In the genomic region with DNA sequence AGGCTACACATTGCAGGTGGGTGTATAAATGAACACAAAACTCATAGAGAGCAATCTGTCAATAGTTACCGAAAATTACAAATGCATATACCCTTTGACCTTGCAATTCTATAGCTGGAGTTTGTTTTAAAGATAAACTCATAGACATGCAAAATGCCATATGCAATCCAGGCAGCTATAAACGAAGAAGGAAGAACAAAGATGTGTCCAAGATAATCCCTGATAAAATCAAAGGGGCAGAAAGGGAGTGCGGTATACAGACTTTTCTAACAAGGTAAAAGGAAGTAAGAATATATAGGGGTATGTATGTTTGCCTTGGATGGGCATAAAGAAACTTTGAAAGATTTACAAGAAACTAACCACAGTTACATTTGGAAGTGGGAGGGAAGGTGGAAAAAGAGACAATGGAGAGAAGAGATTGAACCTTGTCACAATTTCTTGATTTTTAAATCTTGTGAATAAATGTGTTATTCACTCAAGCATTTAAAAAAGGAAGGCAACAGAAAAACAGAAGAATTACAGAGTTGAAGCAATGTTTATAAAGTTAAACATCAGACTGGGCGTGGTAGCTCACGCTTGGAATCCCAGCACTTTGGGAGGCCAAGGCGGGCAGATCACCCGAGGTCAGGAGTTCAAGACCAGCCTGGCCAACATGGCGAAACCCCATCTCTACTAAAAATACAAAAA, we compare ENCODE assay signal across 17 cellular contexts. TPM values are rescaled to one million over a fixed set of nuclear protein-coding genes. Genes with fewer than 3 reads are reported as not detected.
DNase-seq lines count a peak whose midpoint lies in the region; FAIRE-seq and TF ChIP-seq lines count a peak whose summit lies in the region.
"Had no signal": no experiment of that assay in that cellular context is flagged by ENCODE, and none has a peak within 500 bp of the region (broad histone marks: within the 10 kb centered on the region; RNA-seq: fewer than 3 reads in every experiment).

No MANE protein-coding gene starts in this region.

- TF ChIP-seq CTCF in CD14-positive monocyte (IDR thresholded peaks at IDR 0.05) (no peak), colonic mucosa (IDR thresholded peaks at IDR 0.05) (no peak), nephron progenitor cell (IDR thresholded peaks at IDR 0.05) (no peak), endothelial cell (IDR thresholded peaks at IDR 0.05; ENCODE audit: unreplicated experiment) (no peak)

- no peak overlapping the region for H3K9ac ChIP-seq in colonic mucosa (ENCODE audit: low read depth in 2 of 2, low read length in 2 of 2)
- H3K9ac ChIP-seq: GM23248 had no signal

- FAIRE-seq in GM12891 (lab: Jason Lieb, UNC) = no peak
- FAIRE-seq: frontal cortex, HTR-8/SVneo had no signal

- H3K9me3 ChIP-seq in CD8-positive, alpha-beta memory T cell (ENCODE audit: low read length) = no peaks in the 10 kb centered on the region
- H3K9me3 ChIP-seq in colonic mucosa = no peaks in the 10 kb centered on the region
- H3K9me3 ChIP-seq: tibial nerve had no signal

- H3K36me3 Mint-ChIP-seq in CD14-positive monocyte (peaks cover 69 to 82% of the 10 kb centered on the region in 2 donors), nephron progenitor cell (ENCODE audit: low read depth) (peaks cover 66% of the 10 kb centered on the region), endothelial cell (ENCODE audit: low read depth, unreplicated experiment) (peaks cover 12% of the 10 kb centered on the region)
- H3K36me3 Mint-ChIP-seq in CD8-positive, alpha-beta memory T cell = peaks cover 4 to 71% (median 20%) of the 10 kb centered on the region in 3 donors

- no peak overlapping the region for H3K27ac ChIP-seq in CD8-positive, alpha-beta memory T cell (ENCODE audit: low read depth, low read length)
- H3K27ac ChIP-seq in colonic mucosa = peak overlapping the region; percentile 23
- H3K27ac ChIP-seq: brain microvascular endothelial cell, GM23248 had no signal

- H3K4me3 ChIP-seq in CD8-positive, alpha-beta memory T cell (ENCODE audit: low read length) = no peak overlapping the region
- no peak overlapping the region for H3K4me3 ChIP-seq in colonic mucosa
- H3K4me3 ChIP-seq: GM23248, tibial nerve had no signal

- H3K27me3 ChIP-seq in CD8-positive, alpha-beta memory T cell (ENCODE audit: insufficient read depth, low read length, poor library complexity, severe bottlenecking) = no peaks in the 10 kb centered on the region
- H3K27me3 ChIP-seq in colonic mucosa = no peaks in the 10 kb centered on the region
- H3K27me3 ChIP-seq: brain microvascular endothelial cell, tibial nerve had no signal

- TF ChIP-seq POLR2A in GM12891 (IDR thresholded peaks at IDR 0.05; ENCODE audit: low read depth, low read length) = no peak
- TF ChIP-seq POLR2A in erythroblast (IDR thresholded peaks at IDR 0.05; ENCODE audit: low read length) = no peak

- no peak for DNase-seq in CD14-positive monocyte (ENCODE audit: low spot score)
- no peak for DNase-seq in CD8-positive, alpha-beta memory T cell
- DNase-seq in colonic mucosa = no peak
- DNase-seq in nephron progenitor cell = no peak
- no peak for DNase-seq in GM12891 (ENCODE audit: insufficient read length, low spot score)
- DNase-seq in erythroblast (lab: John Stamatoyannopoulos, UW) = no peak
- DNase-seq in endothelial cell (ENCODE audit: low spot score) = no peak
- DNase-seq: activated naive CD4-positive, alpha-beta T cell treated with anti-CD3 and anti-CD28 coated beads, Interleukin-2, amount 50 U/mL, for 16 hours; GM23248; NCI-H1105 treated with DMSO at 0.1 percent for 48 hours; NCI-H2081 treated with DMSO at 0.1 percent for 48 hours; NCI-H524; right cardiac atrium had no signal

- H3K36me3 ChIP-seq in CD8-positive, alpha-beta memory T cell (ENCODE audit: insufficient read depth, low read length) = peaks cover 18% of the 10 kb centered on the region
- peaks cover 19% of the 10 kb centered on the region for H3K36me3 ChIP-seq in colonic mucosa

- intact Hi-C loops in CD14-positive monocyte (cut with micrococcal nuclease) (no loop called here), colonic mucosa (cut with DNase I) (no loop called here)

- H3K9me3 Mint-ChIP-seq in CD14-positive monocyte = no peaks in the 10 kb centered on the region
- H3K9me3 Mint-ChIP-seq in CD8-positive, alpha-beta memory T cell = no peaks in the 10 kb centered on the region
- H3K9me3 Mint-ChIP-seq in nephron progenitor cell = no peaks in the 10 kb centered on the region
- no peaks in the 10 kb centered on the region for H3K9me3 Mint-ChIP-seq in endothelial cell (ENCODE audit: unreplicated experiment)

- peaks cover 24% of the 10 kb centered on the region for H3K4me1 ChIP-seq in CD8-positive, alpha-beta memory T cell (ENCODE audit: insufficient read depth, low read length)
- no peaks in the 10 kb centered on the region for H3K4me1 ChIP-seq in colonic mucosa

- POLR2A ChIA-PET in CD8-positive, alpha-beta memory T cell (lab: Charles Lee) = no interaction called here

- no peak overlapping the region for H3K4me3 Mint-ChIP-seq in CD14-positive monocyte
- no peak overlapping the region for H3K4me3 Mint-ChIP-seq in CD8-positive, alpha-beta memory T cell
- no peak overlapping the region for H3K4me3 Mint-ChIP-seq in nephron progenitor cell
- no peak overlapping the region for H3K4me3 Mint-ChIP-seq in endothelial cell (ENCODE audit: unreplicated experiment)

- H3K4me1 Mint-ChIP-seq in CD14-positive monocyte (peaks cover 9% of the 10 kb centered on the region), nephron progenitor cell (peaks cover 19% of the 10 kb centered on the region), endothelial cell (ENCODE audit: unreplicated experiment) (peaks cover 32% of the 10 kb centered on the region)
- H3K4me1 Mint-ChIP-seq in CD8-positive, alpha-beta memory T cell = peaks cover 51 to 79% (median 56%) of the 10 kb centered on the region in 3 donors

- CTCF ChIA-PET in CD8-positive, alpha-beta memory T cell (lab: Charles Lee) = no interaction called here

- H3K27me3 Mint-ChIP-seq in CD14-positive monocyte (ENCODE audit: low read depth in 3 of 3) (no peaks in the 10 kb centered on the region), nephron progenitor cell (ENCODE audit: low read depth, poor library complexity) (no peaks in the 10 kb centered on the region), endothelial cell (ENCODE audit: unreplicated experiment) (peaks cover 3% of the 10 kb centered on the region)
- no peaks in the 10 kb centered on the region for H3K27me3 Mint-ChIP-seq in CD8-positive, alpha-beta memory T cell

- H3K27ac Mint-ChIP-seq in CD14-positive monocyte (peak overlapping the region in 5 of 7 donors; percentile 19 to 65 (median 27)), nephron progenitor cell (peak overlapping the region; percentile 84), endothelial cell (ENCODE audit: unreplicated experiment) (no peak overlapping the region)
- H3K27ac Mint-ChIP-seq in CD8-positive, alpha-beta memory T cell = peak overlapping the region in 6 of 8 donors; percentile 10 to 92 (median 68)

TF ChIP-seq in GM12891, 5 proteins besides CTCF, POLR2A, EP300 and RAD21:
- TF ChIP-seq TAF1 (IDR thresholded peaks at IDR 0.05; ENCODE audit: low read depth, low read length) = no peak
- TF ChIP-seq PAX5 (IDR thresholded peaks at IDR 0.05; ENCODE audit: insufficient read depth, low read length, severe bottlenecking) = no peak
- TF ChIP-seq POU2F2 (IDR thresholded peaks at IDR 0.05; ENCODE audit: low read depth, low read length) = no peak
- no peak for TF ChIP-seq SPI1 (IDR thresholded peaks at IDR 0.05; ENCODE audit: low read depth, low read length)
- TF ChIP-seq POLR2AphosphoS5 (IDR thresholded peaks at IDR 0.05; ENCODE audit: low read depth, low read length) = no peak

RNA-seq across cellular contexts. Expression of gene FAM8A1, which starts 29.9 kb away (rescaled TPM):
- polyA plus RNA-seq in CD14-positive monocyte = 1 to 10 TPM; 6.8 to 9.3 TPM
- 1 to 10 TPM; 4.7 to 5.1 TPM for total RNA-seq in CD8-positive, alpha-beta memory T cell
- 8.3 TPM for polyA plus RNA-seq in CD8-positive, alpha-beta memory T cell
- total RNA-seq in colonic mucosa = 10 to 100 TPM; 23.6 to 47.9 TPM
- polyA plus RNA-seq in GM12891 (2012; ENCODE audit: low read depth, missing spikeins) = 3.6 TPM
- 7.6 TPM for total RNA-seq in endothelial cell (ENCODE audit: unreplicated experiment)
